Comparison of ENCODE assay signal across 19 cellular contexts in genomic region chr3:150038830-150039229, GRCh38.
A peak's percentile ranks its signal among the peaks of the same experiment; 100 is the strongest.
DNase-seq lines count a peak whose midpoint lies in the region; ATAC-seq, FAIRE-seq and TF ChIP-seq lines count a peak whose summit lies in the region.
"Had no signal": no experiment of that assay in that cellular context is flagged by ENCODE, and none has a peak within 500 bp of the region (broad histone marks: within the 10 kb centered on the region; RNA-seq: fewer than 3 reads in every experiment).

No MANE protein-coding gene starts in this region.

- intact Hi-C loops in ovary (cut with DNase I) = no loop called here

- no peak overlapping the region for H3K4ac ChIP-seq in H1 (replicated peaks; ENCODE audit: insufficient read length, low read depth, low read length)

- H3K23me2 ChIP-seq in H1 (ENCODE audit: low read depth, low read length) = no peaks in the 10 kb centered on the region

- no peaks in the 10 kb centered on the region for H4K20me1 ChIP-seq in H1 (replicated peaks in 1 of 2; ENCODE audit: control insufficient read depth in 1 of 2, insufficient read depth in 2 of 2, low read length in 2 of 2)

- H2BK120ac ChIP-seq in H1 (replicated peaks; ENCODE audit: low read depth, low read length) = no peak overlapping the region

- peak in 1 of 2 experiments; percentile 11 for DNase-seq in A549 (ENCODE audit: low read depth in 1 of 2, low spot score in 1 of 2)
- peak; percentile 53 for DNase-seq in HT1080 (ENCODE audit: low read depth)
- DNase-seq in H1 (ENCODE audit: low read depth in 1 of 2, low spot score in 2 of 2) = no peak
- DNase-seq in ovary = peak in 3 of 5 donors; percentile 11 to 24 (median 16)
- DNase-seq in stimulated activated CD4-positive, alpha-beta T cell treated with anti-CD3 and anti-CD28 coated beads, Interleukin-4, amount 100 ng/mL, for 4 hours = no peak
- no peak for DNase-seq in AML-193 (lab: John Stamatoyannopoulos, UW)
- no peak for DNase-seq in stimulated activated CD4-positive, alpha-beta T cell treated with anti-CD3 and anti-CD28 coated beads, Interleukin-1b, Interleukin-23, amount 100 ng/mL, for 48 hours
- DNase-seq: activated CD4-positive, alpha-beta T cell treated with anti-CD3 and anti-CD28 coated beads, Interleukin-2, amount 50 U/mL, for 48 hours; CD4-positive, alpha-beta T cell; DMS79 treated with DMSO at 0.1 percent for 48 hours; effector memory CD4-positive, alpha-beta T cell; NCI-H1105 treated with DMSO at 0.1 percent for 48 hours; NCI-H524 treated with DMSO at 0.1 percent for 48 hours; SIG-M5; stimulated activated CD4-positive, alpha-beta T cell treated with anti-CD3 and anti-CD28 coated beads, Interleukin-4, amount 100 ng/mL, for 24 hours had no signal

- ATAC-seq in A549 (no peak), GM21786 (IDR thresholded peaks at IDR 0.05; ENCODE audit: unreplicated experiment) (no peak)

- H4K91ac ChIP-seq in H1 (replicated peaks; ENCODE audit: insufficient read length, low read length) = no peak overlapping the region

- no peak overlapping the region for H2BK5ac ChIP-seq in H1 (ENCODE audit: low read depth, low read length)

- H3K14ac ChIP-seq in H1 (ENCODE audit: insufficient read length) = no peak overlapping the region

- no peak for TF ChIP-seq CTCF in A549 (IDR thresholded peaks at IDR 0.05)
- no peak for TF ChIP-seq CTCF in H1 (IDR thresholded peaks at IDR 0.05; ENCODE audit: control extremely low read depth in 1 of 3, insufficient read depth in 1 of 3, low read depth in 1 of 3, low read length in 3 of 3)
- TF ChIP-seq CTCF in ovary (IDR thresholded peaks at IDR 0.05) = no peak

- H2BK20ac ChIP-seq in H1 (ENCODE audit: low read length) = no peak overlapping the region

- no peak overlapping the region for H3K9ac ChIP-seq in H1 (replicated peaks in 1 of 4; ENCODE audit: extremely low read depth in 1 of 4, low read depth in 3 of 4, low read length in 3 of 4)
- H3K9ac ChIP-seq: KMS-11 had no signal

- no peak for TF ChIP-seq EP300 in A549 (IDR thresholded peaks at IDR 0.05)
- TF ChIP-seq EP300 in H1 (IDR thresholded peaks at IDR 0.05; ENCODE audit: borderline replicate concordance in 1 of 2, low read depth in 2 of 2, low read length in 2 of 2) = no peak
- no peak for TF ChIP-seq EP300 in ovary (IDR thresholded peaks at IDR 0.05)

- H3K27ac ChIP-seq in A549 (no peak overlapping the region), H1 (ENCODE audit: low read depth, low read length) (no peak overlapping the region), ovary (no peak overlapping the region)
- H3K27ac ChIP-seq: KMS-11, pancreas had no signal

- H2AFZ ChIP-seq in H1 (ENCODE audit: low read length) = 0 out of 2 replicates have a peak overlapping the region, but pooled peaks have one; percentile 10

- H4K8ac ChIP-seq in H1 (ENCODE audit: extremely low read depth, insufficient read depth, low read length) = no peak overlapping the region

- POLR2A ChIA-PET in A549 (lab: Yijun Ruan, JAX) = no interaction called here
- POLR2A ChIA-PET in H1 (lab: Charles Lee; ENCODE audit: partially characterized antibody) = no interaction called here

- no peak for TF ChIP-seq RAD21 in A549 (conservative IDR thresholded peaks at IDR 0.05 in 1 of 2, IDR thresholded peaks at IDR 0.05 in 1 of 2)
- TF ChIP-seq RAD21 in H1 (IDR thresholded peaks at IDR 0.05 in 1 of 2, conservative IDR thresholded peaks at IDR 0.05 in 1 of 2; ENCODE audit: low read depth in 2 of 2, low read length in 2 of 2) = no peak

- H2BK12ac ChIP-seq in H1 (ENCODE audit: low read depth, low read length) = no peak overlapping the region

- H3K79me2 ChIP-seq in H1 (ENCODE audit: control insufficient read depth in 1 of 2, insufficient read depth in 2 of 2, low read length in 2 of 2) = no peaks in the 10 kb centered on the region

- no peak overlapping the region for H3K23ac ChIP-seq in H1 (ENCODE audit: insufficient read length)

- WGBS in A549 (ENCODE audit: missing lambda C conversion rate) = 72% methylated on average over 6 of the region's 6 CpGs
- 93% methylated on average over 6 of the region's 6 CpGs; no CpG with 5 or more reads in 1 of the 2 experiments for WGBS in H1 (ENCODE audit: extremely low coverage in 1 of 2, insufficient coverage in 1 of 2, insufficient read length in 1 of 2, insufficient replicate concordance in 2 of 2, low coverage in 1 of 2, low lambda C conversion rate in 2 of 2, missing lambda C conversion rate in 1 of 2), 2 experiments
- 53 to 81% (median 61%) methylated on average over 6 of the region's 6 CpGs for WGBS in ovary, 3 donors

- no peak overlapping the region for H3K4me3 ChIP-seq in A549
- no peak overlapping the region for H3K4me3 ChIP-seq in H1 (ENCODE audit: extremely low read depth in 1 of 4, insufficient read depth in 2 of 4, low read depth in 3 of 4, low read length in 4 of 4)
- H3K4me3 ChIP-seq in ovary = no peak overlapping the region
- H3K4me3 ChIP-seq: pancreas had no signal

- TF ChIP-seq POLR2A in A549 (IDR thresholded peaks at IDR 0.05; ENCODE audit: low read length) (no peak), H1 (IDR thresholded peaks at IDR 0.05; ENCODE audit: control extremely low read depth in 1 of 2, low read depth in 2 of 2, low read length in 2 of 2) (no peak), ovary (IDR thresholded peaks at IDR 0.05) (no peak)

- no peak overlapping the region for H4K5ac ChIP-seq in H1 (ENCODE audit: insufficient read length, low read depth, low read length)

- H2AK5ac ChIP-seq in H1 (ENCODE audit: low read depth, low read length) = no peak overlapping the region

- H3K9me3 ChIP-seq in A549 (peaks cover 29% of the 10 kb centered on the region), H1 (ENCODE audit: insufficient read depth in 2 of 2, low read depth in 1 of 2, low read length in 1 of 2) (peaks cover 0 to 5% of the 10 kb centered on the region in 2 experiments; a peak in 1 of 4 replicates), ovary (no peaks in the 10 kb centered on the region)
- H3K9me3 ChIP-seq: pancreas had no signal

- CTCF ChIA-PET in A549 (lab: Yijun Ruan, JAX) = no interaction called here
- CTCF ChIA-PET in H1 (lab: Charles Lee; ENCODE audit: partially characterized antibody) = interaction anchor here (1.0 kb wide), 1 partner anchor 9 kb away, joined by 3 read pairs; no protein-coding TSS in a partner anchor

- H3K4me1 ChIP-seq in A549 = no peaks in the 10 kb centered on the region
- H3K4me1 ChIP-seq in H1 (replicated peaks in 1 of 4; ENCODE audit: control insufficient read depth in 3 of 4, insufficient read depth in 4 of 4, low read length in 3 of 4) = peaks cover 4 to 18% (median 15%) of the 10 kb centered on the region in 4 experiments; a peak in 5 of 7 replicates
- H3K4me1 ChIP-seq in ovary (ENCODE audit: insufficient read depth) = no peaks in the 10 kb centered on the region
- H3K4me1 ChIP-seq: pancreas had no signal

- no peaks in the 10 kb centered on the region for H3K79me1 ChIP-seq in H1 (ENCODE audit: low read depth, low read length)

- no peak overlapping the region for H3K56ac ChIP-seq in H1 (replicated peaks; ENCODE audit: insufficient read length, low read depth, low read length)

- no peak overlapping the region for H2BK15ac ChIP-seq in H1 (ENCODE audit: low read length)

- no peak for FAIRE-seq in A549 (lab: Jason Lieb, UNC)
- FAIRE-seq in H1 (lab: Jason Lieb, UNC) = peak; percentile 57
- FAIRE-seq: pancreas, urothelium cell line had no signal

- H3K36me3 ChIP-seq in H1 (ENCODE audit: control insufficient read depth in 2 of 4, insufficient read depth in 4 of 4, low read length in 3 of 4) = no peaks in the 10 kb centered on the region
- no peaks in the 10 kb centered on the region for H3K36me3 ChIP-seq in ovary
- H3K36me3 ChIP-seq: pancreas had no signal

- H3K27me3 ChIP-seq in H1 (replicated peaks in 1 of 4; ENCODE audit: control insufficient read depth in 3 of 4, extremely low read depth in 1 of 4, insufficient read depth in 3 of 4, low read length in 3 of 4) (peaks cover 0 to 14% (median 7%) of the 10 kb centered on the region in 4 experiments; a peak in 5 of 7 replicates), ovary (no peaks in the 10 kb centered on the region)
- H3K27me3 ChIP-seq: pancreas had no signal

- H3K4me2 ChIP-seq in A549 (peak overlapping the region; percentile 30; the same call in 1 of the 3 replicates), H1 (ENCODE audit: insufficient read depth in 1 of 2, low read depth in 2 of 2, low read length in 2 of 2) (no peak overlapping the region)
- H3K4me2 ChIP-seq: KMS-11 had no signal

- H3K18ac ChIP-seq in H1 (ENCODE audit: extremely low read depth, low read length) = no peak overlapping the region

TF ChIP-seq in A549, 52 proteins besides CTCF, POLR2A, EP300 and RAD21 (continues in another document):
- TF ChIP-seq RARB (CRISPR knock-in tag; IDR thresholded peaks at IDR 0.05) (no peak), ELK1 (IDR thresholded peaks at IDR 0.05; ENCODE audit: low read depth, low read length) (no peak)

TF ChIP-seq in H1, 55 proteins besides CTCF, POLR2A, EP300 and RAD21:
- TF ChIP-seq EZH2 (IDR thresholded peaks at IDR 0.05; ENCODE audit: low read depth, low read length, severe bottlenecking) (no peak), SUZ12 (IDR thresholded peaks at IDR 0.05; ENCODE audit: low read length) (no peak), RNF2 (IDR thresholded peaks at IDR 0.05; ENCODE audit: borderline replicate concordance, low read depth, low read length, missing control alignments, poor library complexity, severe bottlenecking) (no peak), SIX5 (IDR thresholded peaks at IDR 0.05; ENCODE audit: low read depth, low read length) (no peak), ZNF274 (IDR thresholded peaks at IDR 0.05; ENCODE audit: borderline replicate concordance, extremely low read depth, low read length) (no peak), JUND (IDR thresholded peaks at IDR 0.05; ENCODE audit: low read length) (no peak), TBP (IDR thresholded peaks at IDR 0.05; ENCODE audit: low read depth, low read length) (no peak), SRF (IDR thresholded peaks at IDR 0.05; ENCODE audit: low read depth, low read length) (no peak), SP2 (IDR thresholded peaks at IDR 0.05; ENCODE audit: low read length) (no peak)

Comparison
In these comparisons a context has a peak if more than half of its experiments do, and no peak if none do; other contexts are left out.
1. DNase-seq: peak in HT1080 (single experiment) and ovary (3 of 5); none in H1 (0 of 2), stimulated activated CD4-positive, alpha-beta T cell treated with anti-CD3 and anti-CD28 coated beads, Interleukin-4, amount 100 ng/mL, for 4 hours (0 of 2), AML-193 (0 of 2) and stimulated activated CD4-positive, alpha-beta T cell treated with anti-CD3 and anti-CD28 coated beads, Interleukin-1b, Interleukin-23, amount 100 ng/mL, for 48 hours (single experiment).